ENCODE assay signal across 13 cellular contexts in the genomic region with DNA sequence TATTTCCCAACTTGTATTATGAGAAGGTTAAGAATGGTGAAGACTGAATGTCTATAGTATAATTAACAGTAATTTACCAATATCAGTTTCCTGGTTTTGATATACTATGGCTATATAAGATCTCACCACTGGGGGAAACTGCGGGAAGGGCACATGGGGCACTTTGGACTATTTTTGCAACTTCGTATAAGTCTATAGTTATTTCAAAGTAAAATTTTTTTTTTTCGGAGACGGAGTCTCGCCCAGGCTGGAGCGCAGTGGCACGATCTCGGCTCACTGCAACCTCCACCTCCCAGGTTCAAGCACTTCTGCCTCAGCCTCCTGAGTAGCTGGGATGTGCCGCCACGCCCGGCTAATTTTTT. TPM values are rescaled to one million over a fixed set of nuclear protein-coding genes. Genes with fewer than 3 reads are reported as not detected.
DNase-seq lines count a peak whose midpoint lies in the region; ATAC-seq and TF ChIP-seq lines count a peak whose summit lies in the region.
"Had no signal": no experiment of that assay in that cellular context is flagged by ENCODE, and none has a peak within 500 bp of the region (broad histone marks: within the 10 kb centered on the region; RNA-seq: fewer than 3 reads in every experiment).

No MANE protein-coding gene starts in this region.

- H3K9me3 Mint-ChIP-seq in Calu3 (ENCODE audit: low read depth, unreplicated experiment) (no peaks in the 10 kb centered on the region), mesothelial cell of epicardium (no peaks in the 10 kb centered on the region)

- peak overlapping the region; percentile 77 for H3K27ac Mint-ChIP-seq in Calu3 (ENCODE audit: unreplicated experiment)
- H3K27ac Mint-ChIP-seq in T-helper 17 cell = peak overlapping the region; percentile 90
- H3K27ac Mint-ChIP-seq in mesothelial cell of epicardium = peak overlapping the region; percentile 78

- intact Hi-C loops in Calu3 (cut with micrococcal nuclease; ENCODE audit: unreplicated experiment) = no loop called here
- intact Hi-C loops in left ventricle myocardium superior (cut with micrococcal nuclease) = no loop called here

- ATAC-seq in T-helper 17 cell = peak; percentile 37
- no peak for ATAC-seq in HG03025 (IDR thresholded peaks at IDR 0.05; ENCODE audit: low FRiP score, unreplicated experiment)
- ATAC-seq in GM21723 (IDR thresholded peaks at IDR 0.05; ENCODE audit: unreplicated experiment) = no peak
- ATAC-seq in HG03045 (IDR thresholded peaks at IDR 0.05; ENCODE audit: unreplicated experiment) = no peak
- no peak for ATAC-seq in left ventricle myocardium superior

- no peaks in the 10 kb centered on the region for H3K27me3 ChIP-seq in HL-60 (ENCODE audit: insufficient read depth, poor library complexity, severe bottlenecking)
- H3K27me3 ChIP-seq: cardiac muscle cell, SJCRH30 had no signal

- DNase-seq in Calu3 (no peak), HL-60 (ENCODE audit: low read depth in 1 of 2, low spot score in 1 of 2) (peak in 1 of 2 experiments; percentile 16), T-helper 17 cell (no peak), mesothelial cell of epicardium (ENCODE audit: low spot score in 2 of 2, unreplicated experiment in 2 of 2) (no peak), left ventricle myocardium superior (no peak)
- DNase-seq: SJCRH30; stimulated activated CD4-positive, alpha-beta T cell treated with anti-CD3 and anti-CD28 coated beads, Interleukin-1b, Interleukin-23, amount 100 ng/mL, for 48 hours had no signal

- CTCF ChIA-PET in Calu3 (lab: Charles Lee) = no interaction called here

- H3K9me3 ChIP-seq in T-helper 17 cell (ENCODE audit: control insufficient read depth, low read length, poor library complexity, severe bottlenecking) = no peaks in the 10 kb centered on the region
- H3K9me3 ChIP-seq: SJCRH30 had no signal

- H3K36me3 Mint-ChIP-seq in Calu3 (ENCODE audit: insufficient read depth, unreplicated experiment) = no peaks in the 10 kb centered on the region
- H3K36me3 Mint-ChIP-seq in T-helper 17 cell (ENCODE audit: low read depth) = no peaks in the 10 kb centered on the region
- no peaks in the 10 kb centered on the region for H3K36me3 Mint-ChIP-seq in mesothelial cell of epicardium

- TF ChIP-seq CTCF in Calu3 (IDR thresholded peaks at IDR 0.05; ENCODE audit: unreplicated experiment) = no peak
- TF ChIP-seq CTCF in HL-60 (IDR thresholded peaks at IDR 0.05; ENCODE audit: insufficient read depth, low read length) = no peak
- no peak for TF ChIP-seq CTCF in mesothelial cell of epicardium (IDR thresholded peaks at IDR 0.05; ENCODE audit: unreplicated experiment)

- H3K27me3 Mint-ChIP-seq in Calu3 (ENCODE audit: unreplicated experiment) = no peaks in the 10 kb centered on the region
- H3K27me3 Mint-ChIP-seq in T-helper 17 cell = no peaks in the 10 kb centered on the region
- H3K27me3 Mint-ChIP-seq in mesothelial cell of epicardium (ENCODE audit: low read depth) = no peaks in the 10 kb centered on the region

- H3K4me1 Mint-ChIP-seq in Calu3 (ENCODE audit: low read depth, unreplicated experiment) (peaks cover 11% of the 10 kb centered on the region), T-helper 17 cell (peaks cover 13% of the 10 kb centered on the region), mesothelial cell of epicardium (peaks cover 22% of the 10 kb centered on the region)

- H3K4me3 Mint-ChIP-seq in Calu3 (ENCODE audit: low read depth, unreplicated experiment) = no peak overlapping the region
- H3K4me3 Mint-ChIP-seq in T-helper 17 cell = peak overlapping the region; percentile 91
- H3K4me3 Mint-ChIP-seq in mesothelial cell of epicardium = no peak overlapping the region

- peak overlapping the region; percentile 82 for H3K27ac ChIP-seq in HL-60 (replicated peaks)
- H3K27ac ChIP-seq: SJCRH30 had no signal

- H3K4me3 ChIP-seq in HL-60 (replicated peaks; ENCODE audit: insufficient read depth, low read length) = no peak overlapping the region
- H3K4me3 ChIP-seq: cardiac muscle cell, SJCRH30 had no signal

- BruUV-seq in Calu3 (replicated peaks; lab: Mats Ljungman, UMichigan) = no TSS peak

RNA-seq across cellular contexts. Expression of gene CXorf58, which starts 46.1 kb away (rescaled TPM):
- not detected in 2 replicates for total RNA-seq in Calu3 (2022)
- not detected for total RNA-seq in T-helper 17 cell
- 0.13 TPM in 1 of 3 replicates, not detected in the others for total RNA-seq in mesothelial cell of epicardium
- not detected for total RNA-seq in left ventricle myocardium superior
- total RNA-seq: fibroblast of lung, omental fat pad had no signal

RNA-seq across cellular contexts. Expression of gene APOO, which starts 46.2 kb away (rescaled TPM):
- total RNA-seq in Calu3 (2022) (46.8 and 50.0 TPM in 2 replicates), T-helper 17 cell (10 to 100 TPM; 10.9 to 14.9 TPM), mesothelial cell of epicardium (45.2 to 55.7 TPM (median 50.5 TPM) in 3 replicates), left ventricle myocardium superior (105 TPM)
